In the genomic region with DNA sequence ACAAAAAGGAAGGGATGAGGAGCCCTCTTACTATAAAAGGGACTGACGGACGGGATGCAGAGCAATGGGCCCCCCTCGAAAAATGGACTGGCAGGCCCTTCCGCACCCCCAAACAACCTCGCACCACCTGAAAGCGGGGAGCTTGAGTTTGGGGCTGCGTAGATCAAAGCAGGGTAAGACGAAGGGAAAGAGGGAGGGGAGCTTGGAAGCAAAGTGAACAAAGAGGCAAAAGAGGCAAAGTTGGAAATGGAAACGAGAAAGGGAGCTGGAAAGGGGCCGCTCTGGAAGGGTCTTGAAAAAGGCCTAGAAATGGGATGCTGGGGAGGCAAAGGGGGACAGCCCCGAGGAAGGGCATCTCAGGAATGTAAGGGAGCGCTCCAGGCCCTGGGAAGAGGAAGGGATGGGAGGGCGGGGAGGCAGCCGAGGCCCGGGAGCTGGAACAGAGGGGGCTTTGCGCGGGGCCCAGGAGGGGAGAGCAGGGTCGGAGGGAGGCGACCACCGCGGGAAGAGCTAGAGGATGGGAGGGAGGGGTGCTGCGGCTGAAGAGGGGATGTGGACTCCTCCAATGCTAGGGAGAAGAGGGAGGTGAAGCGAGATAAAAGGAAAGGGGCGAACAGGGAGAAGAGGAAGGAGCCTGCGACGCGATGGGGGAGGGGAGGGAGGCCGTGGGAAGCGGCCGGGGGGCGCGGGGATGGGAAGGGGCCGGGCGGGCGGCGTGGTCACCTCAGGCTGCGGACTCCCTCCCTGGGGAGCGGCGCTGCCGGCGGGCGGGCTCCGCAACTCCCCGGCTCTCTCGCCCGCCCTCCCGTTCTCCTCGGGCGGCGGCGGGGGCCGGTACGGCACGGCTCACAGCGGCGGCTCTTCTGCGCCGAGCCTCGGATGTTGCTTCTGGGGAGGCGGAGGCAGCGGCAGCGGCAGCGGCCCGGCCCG, we compare ENCODE assay signal across 8 cellular contexts. TPM values are rescaled to one million over a fixed set of nuclear protein-coding genes. Genes with fewer than 3 reads are reported as not detected.
DNase-seq lines count a peak whose midpoint lies in the region; ATAC-seq and TF ChIP-seq lines count a peak whose summit lies in the region.

No MANE protein-coding gene starts in this region.

- H3K9me3 Mint-ChIP-seq in naive thymus-derived CD8-positive, alpha-beta T cell, result no peaks in the 10 kb centered on the region

- no peaks in the 10 kb centered on the region for H3K27me3 Mint-ChIP-seq in naive thymus-derived CD8-positive, alpha-beta T cell

- H3K4me1 Mint-ChIP-seq in naive thymus-derived CD8-positive, alpha-beta T cell, result peaks cover 21 to 65% (median 56%) of the 10 kb centered on the region in 4 donors

- no peak for TF ChIP-seq CTCF in upper lobe of right lung (IDR thresholded peaks at IDR 0.05)

- peak overlapping the region; percentile 92 to 100 (median 97) for H3K4me3 Mint-ChIP-seq in naive thymus-derived CD8-positive, alpha-beta T cell

- H4K20me1 ChIP-seq in Karpas-422 (ENCODE audit: insufficient read depth, low read depth, low read length), result no peaks in the 10 kb centered on the region

- H3K9me3 ChIP-seq in Karpas-422 (ENCODE audit: low read length) (no peaks in the 10 kb centered on the region), upper lobe of right lung (no peaks in the 10 kb centered on the region)

- H3K27ac ChIP-seq in Karpas-422 (ENCODE audit: low read length) (peak overlapping the region; percentile 91), upper lobe of right lung (peak overlapping the region; percentile 91)

- POLR2A ChIA-PET in naive thymus-derived CD8-positive, alpha-beta T cell (lab: Charles Lee), result interaction anchor here (1.0 to 3.0 kb wide), 11 partner anchors 11 to 910 kb away, joined by 3 to 42 read pairs (median 6); partner anchors contain the start of genes PWWP2A and UBLCP1

- H3K4me3 ChIP-seq in Karpas-422 (ENCODE audit: low read length) (peak overlapping the region; percentile 84), upper lobe of right lung (peak overlapping the region; percentile 82)

- DNase-seq in G401 (ENCODE audit: low spot score), result peak; percentile 25
- peak; percentile 65 for DNase-seq in Karpas-422
- peak; percentile 65 for DNase-seq in activated CD8-positive, alpha-beta memory T cell treated with anti-CD3 and anti-CD28 coated beads, Interleukin-2, amount 50 U/mL, for 48 hours
- peak; percentile 37 for DNase-seq in fibroblast of peridontal ligament (ENCODE audit: extremely low read depth)
- peak in 5 of 10 donors; percentile 2 to 32 (median 11) for DNase-seq in naive thymus-derived CD8-positive, alpha-beta T cell
- DNase-seq in upper lobe of right lung, result peak; percentile 77

- H3K27ac Mint-ChIP-seq in naive thymus-derived CD8-positive, alpha-beta T cell, result peak overlapping the region; percentile 97 to 100 (median 98)

- peak overlapping the region; percentile 83 for H3K9ac ChIP-seq in Karpas-422 (ENCODE audit: low read length)

- in situ Hi-C loops in G401 (cut with HindIII; ENCODE audit: low sequenced_read_pairs), result no loop called here

- H2AFZ ChIP-seq in Karpas-422 (ENCODE audit: low read length), result no peak overlapping the region

- H3K36me3 Mint-ChIP-seq in naive thymus-derived CD8-positive, alpha-beta T cell, result no peaks in the 10 kb centered on the region

- peak; percentile 11 for ATAC-seq in GM21723 (IDR thresholded peaks at IDR 0.05; ENCODE audit: unreplicated experiment)
- peak; percentile 11 to 27 for ATAC-seq in naive thymus-derived CD8-positive, alpha-beta T cell
- ATAC-seq in upper lobe of right lung, result peak; percentile 23
- ATAC-seq in GM18517 (IDR thresholded peaks at IDR 0.05; ENCODE audit: unreplicated experiment), result no peak

- H3K27me3 ChIP-seq in Karpas-422 (ENCODE audit: low read length) (no peaks in the 10 kb centered on the region), upper lobe of right lung (no peaks in the 10 kb centered on the region)

- no peaks in the 10 kb centered on the region for H3K9me2 ChIP-seq in Karpas-422 (replicated peaks; ENCODE audit: insufficient read depth, low read length)

- H3K4me2 ChIP-seq in Karpas-422 (ENCODE audit: low read depth, low read length, poor library complexity, severe bottlenecking), result peak overlapping the region; percentile 97

- H3K36me3 ChIP-seq in Karpas-422 (ENCODE audit: insufficient read depth, low read length) (peaks cover 6% of the 10 kb centered on the region), upper lobe of right lung (no peaks in the 10 kb centered on the region)

- H3K4me1 ChIP-seq in Karpas-422 (ENCODE audit: low read length) (peaks cover 43% of the 10 kb centered on the region), upper lobe of right lung (peaks cover 16% of the 10 kb centered on the region)

- intact Hi-C loops in upper lobe of right lung (cut with DNase I), result no loop called here

- H3K79me2 ChIP-seq in Karpas-422 (ENCODE audit: low read length), result peaks cover 58% of the 10 kb centered on the region

RNA-seq across cellular contexts. Expression of gene RNF145, which starts 0.6 kb away (rescaled TPM):
- total RNA-seq in G401 (2014; rRNA removed; shearing (Covaris generic)), result 68.6 and 69.0 TPM in 2 replicates
- 68.7 and 113 TPM in 2 replicates for total RNA-seq in Karpas-422 (2014; rRNA removed; shearing (Covaris generic); ENCODE audit: low replicate concordance)
- 10 to 100 TPM; 46.8 to 54.2 TPM for total RNA-seq in naive thymus-derived CD8-positive, alpha-beta T cell
- polyA plus RNA-seq in naive thymus-derived CD8-positive, alpha-beta T cell, result 10 to 100 TPM in 1 of 3 donors, 1 to 10 TPM in 2; 6.3 to 11.2 (median 7.4) TPM
- total RNA-seq in upper lobe of right lung, result 220 TPM

RNA-seq across cellular contexts. Expression of gene UBLCP1, which starts 54.3 kb away (rescaled TPM):
- total RNA-seq in G401 (2014; rRNA removed; shearing (Covaris generic)), result 40.7 and 69.8 TPM in 2 replicates
- total RNA-seq in Karpas-422 (2014; rRNA removed; shearing (Covaris generic); ENCODE audit: low replicate concordance), result 15.8 and 36.2 TPM in 2 replicates
- total RNA-seq in naive thymus-derived CD8-positive, alpha-beta T cell, result 10 to 100 TPM; 37.8 to 39.6 TPM
- polyA plus RNA-seq in naive thymus-derived CD8-positive, alpha-beta T cell, result 10 to 100 TPM; 60.7 to 68.4 (median 64.1) TPM
- total RNA-seq in upper lobe of right lung, result 25.0 TPM
